ENCODE assay signal across 17 cellular contexts in the genomic region with DNA sequence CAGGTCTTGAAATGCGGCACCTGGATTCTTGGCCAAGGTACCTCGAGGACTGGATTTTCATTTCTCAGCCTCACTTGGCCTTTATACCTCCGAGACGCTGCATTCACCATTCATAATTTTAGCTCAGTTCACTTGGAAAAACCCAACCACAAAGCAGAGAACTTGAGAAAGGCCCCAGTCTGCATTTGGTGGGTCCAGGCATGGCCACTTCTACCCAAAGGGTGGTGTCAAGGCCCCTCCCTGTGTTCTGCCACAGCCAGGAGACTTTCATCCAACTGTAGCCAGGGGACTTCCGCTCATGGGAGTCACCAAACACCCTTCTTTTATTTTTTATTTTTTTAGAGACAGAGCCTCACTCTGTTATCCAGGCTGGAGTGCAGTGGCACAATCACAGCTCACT. TPM values are rescaled to one million over a fixed set of nuclear protein-coding genes. Genes with fewer than 3 reads are reported as not detected.
A peak's percentile ranks its signal among the peaks of the same experiment; 100 is the strongest.
DNase-seq lines count a peak whose midpoint lies in the region; ATAC-seq and TF ChIP-seq lines count a peak whose summit lies in the region.
"Had no signal": no experiment of that assay in that cellular context is flagged by ENCODE, and none has a peak within 500 bp of the region (broad histone marks: within the 10 kb centered on the region; RNA-seq: fewer than 3 reads in every experiment).

No MANE protein-coding gene starts in this region.

- H3K27me3 Mint-ChIP-seq in naive B cell, result no peaks in the 10 kb centered on the region

- no peak overlapping the region for H2AFZ ChIP-seq in KMS-11 (ENCODE audit: low read depth)

- DNase-seq in GM13977 (ENCODE audit: low spot score) (no peak), naive B cell (no peak), upper lobe of right lung (peak; percentile 19), posterior vena cava (ENCODE audit: low spot score) (no peak), NOMO-1 treated with dmso at 0.1 percent for 144 hours (lab: John Stamatoyannopoulos, UW; ENCODE audit: unreplicated experiment) (no peak), DMS79 treated with DMSO at 0.1 percent for 48 hours (lab: John Stamatoyannopoulos, UW) (no peak)
- DNase-seq: ACHN; BE2C; C1 segment of cervical spinal cord; Caco-2; CD4-positive, alpha-beta T cell; GF-D8; H9; KG1 had no signal

- H3K27me3 ChIP-seq in KMS-11 (ENCODE audit: insufficient read depth, low read depth) (no peaks in the 10 kb centered on the region), upper lobe of right lung (no peaks in the 10 kb centered on the region)
- H3K27me3 ChIP-seq: BE2C had no signal

- TF ChIP-seq CTCF in GM13977 (IDR thresholded peaks at IDR 0.05; ENCODE audit: extremely low read depth, insufficient read depth, missing control alignments), result peak; percentile 3
- TF ChIP-seq CTCF in KMS-11 (conservative IDR thresholded peaks at IDR 0.05; ENCODE audit: low read depth, low read length), result no peak
- no peak for TF ChIP-seq CTCF in upper lobe of right lung (IDR thresholded peaks at IDR 0.05)

- H3K9me3 ChIP-seq in upper lobe of right lung, result no peaks in the 10 kb centered on the region
- H3K9me3 ChIP-seq: BE2C, Caco-2 had no signal

- no peak overlapping the region for H3K4me3 Mint-ChIP-seq in naive B cell
- H3K4me3 Mint-ChIP-seq: CD4-positive, alpha-beta T cell; H9 had no signal

- H3K79me2 ChIP-seq in KMS-11 (ENCODE audit: insufficient read depth, low read depth), result no peaks in the 10 kb centered on the region

- peaks cover 0 to 7% (median 0%) of the 10 kb centered on the region in 7 donors for H3K9me3 Mint-ChIP-seq in naive B cell

- in situ Hi-C loops in GM13977 (cut with MboI; ENCODE audit: low pct_unique_long_range_greater_than_20kb, low sequenced_read_pairs, unreplicated experiment), result no loop called here

- H3K27ac Mint-ChIP-seq in naive B cell, result peak overlapping the region in 3 of 6 donors; percentile 38 to 93 (median 73)
- H3K27ac Mint-ChIP-seq: CD4-positive, alpha-beta T cell had no signal

- H3K36me3 Mint-ChIP-seq in naive B cell, result peaks cover 0 to 5% of the 10 kb centered on the region in 2 donors

- H3K4me3 ChIP-seq in KMS-11 (IDR thresholded peaks at IDR 0.05; ENCODE audit: insufficient read depth, low read depth, low read length) (no peak overlapping the region), upper lobe of right lung (no peak overlapping the region)

- no peak overlapping the region for H3K27ac ChIP-seq in KMS-11
- H3K27ac ChIP-seq in upper lobe of right lung, result no peak overlapping the region

- no peaks in the 10 kb centered on the region for H4K20me1 ChIP-seq in KMS-11 (ENCODE audit: insufficient read depth)

- no peaks in the 10 kb centered on the region for H3K36me3 ChIP-seq in KMS-11 (ENCODE audit: insufficient read depth)
- no peaks in the 10 kb centered on the region for H3K36me3 ChIP-seq in upper lobe of right lung
- H3K36me3 ChIP-seq: BE2C had no signal

- intact Hi-C loops in upper lobe of right lung (cut with DNase I), result no loop called here
- intact Hi-C loops in posterior vena cava (cut with DNase I), result no loop called here

- H3K9ac ChIP-seq in KMS-11, result no peak overlapping the region

- ATAC-seq in naive B cell (ENCODE audit: low read depth in 2 of 2) (peak; percentile 24 to 37), upper lobe of right lung (no peak)

- H3K4me1 ChIP-seq in KMS-11 (ENCODE audit: low read depth, poor library complexity, severe bottlenecking) (peaks cover 71% of the 10 kb centered on the region), upper lobe of right lung (peaks cover 16% of the 10 kb centered on the region)
- H3K4me1 ChIP-seq: Caco-2 had no signal

- peaks cover 38 to 66% (median 58%) of the 10 kb centered on the region in 3 donors for H3K4me1 Mint-ChIP-seq in naive B cell

- peak overlapping the region; percentile 32; the same call in 1 of the 2 replicates for H3K4me2 ChIP-seq in KMS-11

RNA-seq across cellular contexts. Expression of a gene that starts 14.7 kb away (rescaled TPM):
- polyA plus RNA-seq in naive B cell (ENCODE audit: low read depth in 6 of 6), result under 1 TPM in 5 of 6 donors, not detected in 1; 0.27 to 0.82 (median 0.36) TPM
- total RNA-seq in upper lobe of right lung (0.69 TPM), posterior vena cava (1 to 10 TPM; 2.1 to 3.7 TPM)
- total RNA-seq: Caco-2; CD4-positive, alpha-beta T cell; Daoy; HT-29 had no signal

RNA-seq across cellular contexts. Expression of a gene that starts 43.7 kb away (rescaled TPM):
- polyA plus RNA-seq in naive B cell (ENCODE audit: low read depth in 6 of 6), result 100 to 1,000 TPM; 130 to 259 (median 150) TPM
- 78.9 TPM for total RNA-seq in upper lobe of right lung
- total RNA-seq in posterior vena cava, result 10 to 100 TPM; 10.0 to 11.9 TPM
- total RNA-seq: Daoy, H9, HT-29 had no signal
